8 cellular contexts compared by ENCODE assay signal in genomic region chr12:56042430-56043203, GRCh38. TPM values are rescaled to one million over a fixed set of nuclear protein-coding genes. Genes with fewer than 3 reads are reported as not detected.
DNase-seq lines count a peak whose midpoint lies in the region; ATAC-seq and TF ChIP-seq lines count a peak whose summit lies in the region.

No MANE protein-coding gene starts in this region.

- no peak for DNase-seq in activated CD4-positive, alpha-beta T cell treated with anti-CD3 and anti-CD28 coated beads, Interleukin-2, amount 10 ng/mL, durations not matched to agents 7 days and 5 days
- no peak for DNase-seq in activated CD4-positive, alpha-beta T cell treated with anti-CD3 and anti-CD28 coated beads, Interleukin-2, amount 50 U/mL, for 48 hours
- no peak for DNase-seq in ascending aorta (ENCODE audit: low spot score in 2 of 2)
- no peak for DNase-seq in tibial nerve (ENCODE audit: low spot score in 2 of 2)
- DNase-seq in T-helper 9 cell = no peak
- DNase-seq in NCI-H345 (lab: John Stamatoyannopoulos, UW) = no peak

- POLR2A ChIA-PET in activated CD4-positive, alpha-beta T cell treated with anti-CD3 and anti-CD28 coated beads, Interleukin-2, amount 10 ng/mL, durations not matched to agents 7 days and 5 days (lab: Charles Lee) = no interaction called here

- peak overlapping the region; percentile 96 to 98 for H3K9ac ChIP-seq in liver (ENCODE audit: low read depth in 1 of 2, low read length in 2 of 2)

- no peak for TF ChIP-seq POLR2A in tibial nerve (IDR thresholded peaks at IDR 0.05)

- H3K27ac Mint-ChIP-seq in activated CD4-positive, alpha-beta T cell treated with anti-CD3 and anti-CD28 coated beads, Interleukin-2, amount 10 ng/mL, durations not matched to agents 7 days and 5 days = peak overlapping the region; percentile 99

- H3K9me3 Mint-ChIP-seq in activated CD4-positive, alpha-beta T cell treated with anti-CD3 and anti-CD28 coated beads, Interleukin-2, amount 10 ng/mL, durations not matched to agents 7 days and 5 days = no peaks in the 10 kb centered on the region

- H3K27me3 ChIP-seq in ascending aorta (no peaks in the 10 kb centered on the region), liver (ENCODE audit: control insufficient read depth in 4 of 4, insufficient read depth in 4 of 4, low read length in 3 of 4) (no peaks in the 10 kb centered on the region), tibial nerve (no peaks in the 10 kb centered on the region)

- H3K9me3 ChIP-seq in ascending aorta (no peaks in the 10 kb centered on the region), liver (ENCODE audit: control insufficient read depth in 4 of 4, low read length in 3 of 4) (no peaks in the 10 kb centered on the region), tibial nerve (no peaks in the 10 kb centered on the region)

- intact Hi-C loops in ascending aorta (cut with DNase I) = loop anchor here (1.0 to 5.0 kb wide), 3 partner anchors 62 to 300 kb away; partner anchors contain the start of genes GDF11, PA2G4 and RAB5B

- peak overlapping the region; percentile 100 for H3K4me3 Mint-ChIP-seq in activated CD4-positive, alpha-beta T cell treated with anti-CD3 and anti-CD28 coated beads, Interleukin-2, amount 10 ng/mL, durations not matched to agents 7 days and 5 days

- H3K4me3 ChIP-seq in ascending aorta (peak overlapping the region; percentile 72 to 81), liver (ENCODE audit: low read depth in 1 of 3, low read length in 3 of 3) (peak overlapping the region; percentile 80 to 100 (median 99)), tibial nerve (peak overlapping the region; percentile 64 to 89 (median 79))

- peaks cover 38% of the 10 kb centered on the region for H3K36me3 Mint-ChIP-seq in activated CD4-positive, alpha-beta T cell treated with anti-CD3 and anti-CD28 coated beads, Interleukin-2, amount 10 ng/mL, durations not matched to agents 7 days and 5 days (ENCODE audit: low read depth)

- peak overlapping the region; percentile 82 to 93 for H3K27ac ChIP-seq in ascending aorta
- H3K27ac ChIP-seq in liver (ENCODE audit: low read depth in 1 of 2, low read length in 2 of 2) = peak overlapping the region; percentile 99 to 100
- H3K27ac ChIP-seq in tibial nerve = peak overlapping the region; percentile 85 to 97 (median 92)

- TF ChIP-seq RAD21 in liver (IDR thresholded peaks at IDR 0.05) = no peak

- H3K4me1 ChIP-seq in ascending aorta (peaks cover 5 to 13% of the 10 kb centered on the region in 2 donors), liver (ENCODE audit: control insufficient read depth in 4 of 4, insufficient read depth in 4 of 4, low read length in 3 of 4) (peaks cover under 1 to 32% (median 23%) of the 10 kb centered on the region in 4 donors), tibial nerve (peaks cover 0 to 26% (median 16%) of the 10 kb centered on the region in 4 donors)

- peaks cover 18 to 30% of the 10 kb centered on the region in 2 donors for H3K36me3 ChIP-seq in ascending aorta
- H3K36me3 ChIP-seq in liver (ENCODE audit: control insufficient read depth in 4 of 4, insufficient read depth in 3 of 4, low read depth in 1 of 4, low read length in 3 of 4) = peaks cover 4 to 24% (median 16%) of the 10 kb centered on the region in 4 donors
- H3K36me3 ChIP-seq in tibial nerve = peaks cover 0 to 37% (median 6%) of the 10 kb centered on the region in 3 donors

- ATAC-seq in HG02678 (IDR thresholded peaks at IDR 0.05; ENCODE audit: unreplicated experiment) = no peak

- no peak for TF ChIP-seq EP300 in tibial nerve (IDR thresholded peaks at IDR 0.05)

- TF ChIP-seq CTCF in ascending aorta (IDR thresholded peaks at IDR 0.05) (no peak), liver (IDR thresholded peaks at IDR 0.05; ENCODE audit: low read depth, low read length, missing input control) (no peak), tibial nerve (IDR thresholded peaks at IDR 0.05) (no peak)

- H3K27me3 Mint-ChIP-seq in activated CD4-positive, alpha-beta T cell treated with anti-CD3 and anti-CD28 coated beads, Interleukin-2, amount 10 ng/mL, durations not matched to agents 7 days and 5 days = no peaks in the 10 kb centered on the region

- H3K4me1 Mint-ChIP-seq in activated CD4-positive, alpha-beta T cell treated with anti-CD3 and anti-CD28 coated beads, Interleukin-2, amount 10 ng/mL, durations not matched to agents 7 days and 5 days = peaks cover 57% of the 10 kb centered on the region

- WGBS in liver = 7% methylated on average over 29 of the region's 29 CpGs
- WGBS in tibial nerve, 2 donors = 11 to 13% methylated on average over 24 to 29 of the region's 29 CpGs

- CTCF ChIA-PET in activated CD4-positive, alpha-beta T cell treated with anti-CD3 and anti-CD28 coated beads, Interleukin-2, amount 10 ng/mL, durations not matched to agents 7 days and 5 days (lab: Charles Lee) = no interaction called here

TF ChIP-seq in liver, 16 proteins besides CTCF, POLR2A, EP300 and RAD21:
- no peak for TF ChIP-seq ZBTB33 (IDR thresholded peaks at IDR 0.05)
- no peak for TF ChIP-seq REST (IDR thresholded peaks at IDR 0.05)
- no peak for TF ChIP-seq RXRA (IDR thresholded peaks at IDR 0.05)

RNA-seq across cellular contexts. Expression of gene RPS26, which starts 0.9 kb away (rescaled TPM):
- 10 to 100 TPM; 47.2 to 48.3 TPM for total RNA-seq in activated CD4-positive, alpha-beta T cell treated with anti-CD3 and anti-CD28 coated beads, Interleukin-2, amount 10 ng/mL, durations not matched to agents 7 days and 5 days
- 877 TPM for total RNA-seq in ascending aorta
- 100 to 1,000 TPM in 1 of 2 donors, 10 to 100 TPM in 1; 62.2 to 187 TPM for total RNA-seq in liver
- 100 to 1,000 TPM; 250 to 402 TPM for polyA plus RNA-seq in liver
- total RNA-seq in tibial nerve = 1,000 to 10,000 TPM in 2 of 4 donors, 100 to 1,000 TPM in 2; 308 to 1,324 (median 859) TPM

RNA-seq across cellular contexts. Expression of gene IKZF4, which starts 21.8 kb away (rescaled TPM):
- 10 to 100 TPM; 15.7 to 17.4 TPM for total RNA-seq in activated CD4-positive, alpha-beta T cell treated with anti-CD3 and anti-CD28 coated beads, Interleukin-2, amount 10 ng/mL, durations not matched to agents 7 days and 5 days
- 1.6 TPM for total RNA-seq in ascending aorta
- 1 to 10 TPM in 1 of 2 donors, under 1 TPM in 1; 0.47 to 1.9 TPM for total RNA-seq in liver
- under 1 TPM; 0.69 to 0.80 TPM for polyA plus RNA-seq in liver
- 1 to 10 TPM; 3.8 to 9.6 (median 6.4) TPM for total RNA-seq in tibial nerve

RNA-seq across cellular contexts. Expression of gene ERBB3, which starts 37.3 kb away (rescaled TPM):
- 1 to 10 TPM; 1.3 to 1.5 TPM for total RNA-seq in activated CD4-positive, alpha-beta T cell treated with anti-CD3 and anti-CD28 coated beads, Interleukin-2, amount 10 ng/mL, durations not matched to agents 7 days and 5 days
- 3.2 TPM for total RNA-seq in ascending aorta
- 100 to 1,000 TPM in 1 of 2 donors, 10 to 100 TPM in 1; 69.0 to 141 TPM for total RNA-seq in liver
- polyA plus RNA-seq in liver = 10 to 100 TPM; 32.4 to 34.2 TPM
- total RNA-seq in tibial nerve = 100 to 1,000 TPM in 2 of 4 donors, 10 to 100 TPM in 2; 90.6 to 165 (median 99.8) TPM

RNA-seq across cellular contexts. Expression of gene SUOX, which starts 45.5 kb away (rescaled TPM):
- 1 to 10 TPM; 2.4 to 3.5 TPM for total RNA-seq in activated CD4-positive, alpha-beta T cell treated with anti-CD3 and anti-CD28 coated beads, Interleukin-2, amount 10 ng/mL, durations not matched to agents 7 days and 5 days
- total RNA-seq in ascending aorta (5.4 TPM), liver (10 to 100 TPM; 17.3 to 39.3 TPM), tibial nerve (10 to 100 TPM; 20.4 to 39.1 (median 28.1) TPM)
- 10 to 100 TPM; 33.0 to 33.1 TPM for polyA plus RNA-seq in liver

Comparison
In these comparisons a context has a peak if more than half of its experiments do, and no peak if none do; other contexts are left out.
1. RNA of gene ERBB3, which starts 37.3 kb away (total RNA-seq): 69.0 to 141 TPM in liver and 90.6 to 165 TPM in tibial nerve; 3.2 TPM in ascending aorta (single experiment) and 1.3 to 1.5 TPM in activated CD4-positive, alpha-beta T cell treated with anti-CD3 and anti-CD28 coated beads, Interleukin-2, amount 10 ng/mL, durations not matched to agents 7 days and 5 days; every median in the first group is over 10 times any median in the second.
2. Peak in every context shown above with its lines, with median percentiles within 50 percentile points of each other: H3K27ac ChIP-seq and H3K4me3 ChIP-seq.